34 cellular contexts compared by ENCODE assay signal in the genomic region with DNA sequence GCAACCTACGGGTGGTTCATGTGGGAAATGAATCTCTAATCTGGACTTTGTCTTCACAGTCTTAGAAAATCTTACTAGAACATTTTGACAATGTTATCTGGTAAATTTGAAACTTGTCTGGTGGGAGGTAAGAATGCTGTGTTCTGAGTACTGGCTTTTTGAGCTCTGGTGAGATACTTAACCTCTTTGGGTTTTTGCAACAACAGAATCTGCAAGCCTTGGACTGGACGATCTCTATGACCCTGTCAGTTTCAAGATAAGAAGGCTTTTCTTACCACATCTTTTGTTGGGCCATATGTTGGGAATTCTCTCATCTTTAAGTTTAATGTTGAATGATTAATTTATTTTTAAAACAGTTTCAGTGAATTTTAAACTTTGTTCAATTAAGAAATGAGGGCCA.
"Had no signal": no experiment of that assay in that cellular context is flagged by ENCODE, and none has a peak within 500 bp of the region (broad histone marks: within the 10 kb centered on the region; RNA-seq: fewer than 3 reads in every experiment).

No MANE protein-coding gene starts in this region.

- H3K4me2 ChIP-seq: KMS-11 had no signal

- H3K27me3 ChIP-seq: MG63 had no signal

- H3K4me3 ChIP-seq: MG63 had no signal

- DNase-seq: Karpas-422, Kasumi-1, MG63, MM.1S, MV-4-11, NCI-H1048, NCI-H1092, NCI-H1092 treated with DMSO at 0.1 percent for 48 hours, NCI-H1105, NCI-H1105 treated with DMSO at 0.1 percent for 48 hours, NCI-H1417, NCI-H1417 treated with DMSO at 0.1 percent for 48 hours, NCI-H1436, NCI-H1436 treated with DMSO at 0.1 percent for 48 hours, NCI-H146, NCI-H1694, NCI-H1694 treated with DMSO at 0.1 percent for 48 hours, NCI-H187, NCI-H187 treated with DMSO at 0.1 percent for 48 hours, NCI-H1930, NCI-H2029, NCI-H2029 treated with DMSO at 0.1 percent for 48 hours, NCI-H2081, NCI-H2081 treated with DMSO at 0.1 percent for 48 hours, NCI-H2107, NCI-H2171, NCI-H2171 treated with DMSO at 0.1 percent for 48 hours, NCI-H2227 treated with DMSO at 0.1 percent for 48 hours, NCI-H226, NCI-H345, NCI-H446, NCI-H446 treated with DMSO at 0.1 percent for 48 hours, NCI-H510A had no signal

- H3K27ac ChIP-seq: KMS-11 had no signal

- H3K36me3 ChIP-seq: MG63 had no signal
